ENCODE assay signal across 8 cellular contexts in the genomic region with DNA sequence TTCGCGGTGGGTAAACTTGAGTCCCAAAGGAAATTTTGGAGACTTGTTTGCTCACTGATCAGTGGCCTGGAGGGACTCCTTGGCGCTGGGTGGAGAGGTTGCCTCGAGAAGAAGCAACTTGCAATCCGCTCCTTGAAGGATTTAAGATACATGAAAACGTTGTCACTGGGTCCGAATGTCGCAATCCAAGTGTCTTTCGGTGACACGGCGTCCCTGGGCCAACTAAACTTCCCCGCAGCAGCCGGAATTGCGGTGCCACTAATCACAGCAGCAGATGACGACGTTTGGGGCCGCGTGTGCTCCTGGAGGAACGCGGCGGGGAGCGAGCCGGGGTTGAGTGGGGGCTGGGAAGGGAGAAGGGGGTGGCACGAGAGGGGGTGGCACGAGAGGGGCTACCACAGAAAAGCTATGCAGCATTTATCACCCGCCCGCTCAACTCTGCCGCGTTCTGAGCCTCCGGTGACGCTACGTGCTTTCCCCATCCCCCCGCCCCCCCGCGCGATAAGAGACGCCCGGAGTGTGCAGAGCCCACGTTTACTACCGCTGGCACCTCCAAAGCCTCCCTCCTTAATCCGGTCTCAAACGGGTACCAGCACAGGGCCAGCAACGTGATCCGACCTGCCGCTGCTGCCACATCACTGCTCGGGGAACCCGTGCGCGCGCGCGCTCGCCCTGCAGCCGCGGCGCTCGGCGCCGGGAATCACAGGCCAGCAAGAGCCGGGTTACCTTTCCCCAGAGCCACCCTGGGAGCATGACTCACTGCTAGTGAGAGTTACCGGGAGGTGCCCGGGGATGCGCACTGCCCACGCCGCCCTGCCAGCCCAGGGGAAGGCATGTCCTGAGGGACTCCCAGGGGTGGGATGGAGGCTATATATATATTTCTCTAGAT.
DNase-seq lines count a peak whose midpoint lies in the region; ATAC-seq and TF ChIP-seq lines count a peak whose summit lies in the region.

No MANE protein-coding gene starts in this region.

- DNase-seq in DMS 273 treated with DMSO at 0.1 percent for 48 hours (lab: John Stamatoyannopoulos, UW), result peak; percentile 50
- DNase-seq in SW 1271 (lab: John Stamatoyannopoulos, UW), result peak; percentile 66 to 71
- DNase-seq in cerebellar cortex (ENCODE audit: low spot score), result peak; percentile 91
- peak; percentile 82 for DNase-seq in iris pigment epithelial cell (ENCODE audit: low read depth)
- no peak for DNase-seq in skeletal muscle cell (ENCODE audit: low read depth)
- no peak for DNase-seq in GF-D8 (lab: John Stamatoyannopoulos, UW)

- no peak for TF ChIP-seq EP300 in Ishikawa (IDR thresholded peaks at IDR 0.05; ENCODE audit: borderline replicate concordance)

- H3K4me3 ChIP-seq in skeletal muscle cell (ENCODE audit: low read depth, low read length), result peak overlapping the region; percentile 72

- ATAC-seq in GM21423 (IDR thresholded peaks at IDR 0.05; ENCODE audit: unreplicated experiment), result peak; percentile 24

- TF ChIP-seq RAD21 in Ishikawa (IDR thresholded peaks at IDR 0.05; ENCODE audit: low read depth), result 0 out of 2 replicates have a peak, but pooled peaks have one; percentile 1

TF ChIP-seq in Ishikawa, 13 proteins besides CTCF, POLR2A, EP300 and RAD21:
- peak; percentile 48; the same call in 1 of the 2 replicates for TF ChIP-seq EGR1 (IDR thresholded peaks at IDR 0.05)
- no peak for TF ChIP-seq CREB1 (IDR thresholded peaks at IDR 0.05; ENCODE audit: low read depth)
- TF ChIP-seq USF1 (IDR thresholded peaks at IDR 0.05), result peak; percentile 24; the same call in 1 of the 2 replicates
- 0 out of 2 replicates have a peak, but pooled peaks have one; percentile 14 for TF ChIP-seq TEAD4 (IDR thresholded peaks at IDR 0.05)
- peak; percentile 37; the same call in 1 of the 2 replicates for TF ChIP-seq MAX (IDR thresholded peaks at IDR 0.05)
- TF ChIP-seq NFIC (IDR thresholded peaks at IDR 0.05), result peak; percentile 12; the same call in 1 of the 2 replicates
- no peak for TF ChIP-seq TAF1 (IDR thresholded peaks at IDR 0.05; ENCODE audit: low read depth)
- no peak for TF ChIP-seq YY1 (IDR thresholded peaks at IDR 0.05; ENCODE audit: low read depth)
- no peak for TF ChIP-seq ZBTB7A (IDR thresholded peaks at IDR 0.05; ENCODE audit: low read depth)
- peak; percentile 85 for TF ChIP-seq CEBPB (IDR thresholded peaks at IDR 0.05)
- no peak for TF ChIP-seq TCF12 (IDR thresholded peaks at IDR 0.05; ENCODE audit: low read depth)
TF ChIP-seq in Ishikawa: peak in this region for 6.

Comparison
In these comparisons a context has a peak if more than half of its experiments do, and no peak if none do; other contexts are left out.
1. DNase-seq: peak in DMS 273 treated with DMSO at 0.1 percent for 48 hours (single experiment), SW 1271 (2 of 2), cerebellar cortex (single experiment) and iris pigment epithelial cell (single experiment); none in skeletal muscle cell (single experiment) and GF-D8 (single experiment).